ENCODE assay signal across 3 cellular contexts in genomic region chr11:120442031-120442430, GRCh38.
TF ChIP-seq lines count a peak whose summit lies in the region.

No MANE protein-coding gene starts in this region.

TF ChIP-seq in liver, 16 proteins besides CTCF, POLR2A, EP300 and RAD21:
- TF ChIP-seq NR2F2 (IDR thresholded peaks at IDR 0.05), result no peak
- no peak for TF ChIP-seq ZBTB33 (IDR thresholded peaks at IDR 0.05)
- TF ChIP-seq, protein P1, sequence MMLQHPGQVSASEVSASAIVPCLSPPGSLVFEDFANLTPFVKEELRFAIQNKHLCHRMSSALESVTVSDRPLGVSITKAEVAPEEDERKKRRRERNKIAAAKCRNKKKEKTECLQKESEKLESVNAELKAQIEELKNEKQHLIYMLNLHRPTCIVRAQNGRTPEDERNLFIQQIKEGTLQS (IDR thresholded peaks at IDR 0.05), result no peak
- TF ChIP-seq FOXA1 (IDR thresholded peaks at IDR 0.05), result no peak
- no peak for TF ChIP-seq FOXA2 (IDR thresholded peaks at IDR 0.05)
- TF ChIP-seq RXRA (IDR thresholded peaks at IDR 0.05), result no peak
- TF ChIP-seq, protein P2, sequence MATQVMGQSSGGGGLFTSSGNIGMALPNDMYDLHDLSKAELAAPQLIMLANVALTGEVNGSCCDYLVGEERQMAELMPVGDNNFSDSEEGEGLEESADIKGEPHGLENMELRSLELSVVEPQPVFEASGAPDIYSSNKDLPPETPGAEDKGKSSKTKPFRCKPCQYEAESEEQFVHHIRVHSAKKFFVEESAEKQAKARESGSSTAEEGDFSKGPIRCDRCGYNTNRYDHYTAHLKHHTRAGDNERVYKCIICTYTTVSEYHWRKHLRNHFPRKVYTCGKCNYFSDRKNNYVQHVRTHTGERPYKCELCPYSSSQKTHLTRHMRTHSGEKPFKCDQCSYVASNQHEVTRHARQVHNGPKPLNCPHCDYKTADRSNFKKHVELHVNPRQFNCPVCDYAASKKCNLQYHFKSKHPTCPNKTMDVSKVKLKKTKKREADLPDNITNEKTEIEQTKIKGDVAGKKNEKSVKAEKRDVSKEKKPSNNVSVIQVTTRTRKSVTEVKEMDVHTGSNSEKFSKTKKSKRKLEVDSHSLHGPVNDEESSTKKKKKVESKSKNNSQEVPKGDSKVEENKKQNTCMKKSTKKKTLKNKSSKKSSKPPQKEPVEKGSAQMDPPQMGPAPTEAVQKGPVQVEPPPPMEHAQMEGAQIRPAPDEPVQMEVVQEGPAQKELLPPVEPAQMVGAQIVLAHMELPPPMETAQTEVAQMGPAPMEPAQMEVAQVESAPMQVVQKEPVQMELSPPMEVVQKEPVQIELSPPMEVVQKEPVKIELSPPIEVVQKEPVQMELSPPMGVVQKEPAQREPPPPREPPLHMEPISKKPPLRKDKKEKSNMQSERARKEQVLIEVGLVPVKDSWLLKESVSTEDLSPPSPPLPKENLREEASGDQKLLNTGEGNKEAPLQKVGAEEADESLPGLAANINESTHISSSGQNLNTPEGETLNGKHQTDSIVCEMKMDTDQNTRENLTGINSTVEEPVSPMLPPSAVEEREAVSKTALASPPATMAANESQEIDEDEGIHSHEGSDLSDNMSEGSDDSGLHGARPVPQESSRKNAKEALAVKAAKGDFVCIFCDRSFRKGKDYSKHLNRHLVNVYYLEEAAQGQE (IDR thresholded peaks at IDR 0.05), result no peak
- TF ChIP-seq HNF4G (IDR thresholded peaks at IDR 0.05), result no peak
- TF ChIP-seq EGR1 (IDR thresholded peaks at IDR 0.05; ENCODE audit: low read depth in 2 of 2), result no peak
- TF ChIP-seq SP1 (IDR thresholded peaks at IDR 0.05), result no peak
- TF ChIP-seq, protein P3, sequence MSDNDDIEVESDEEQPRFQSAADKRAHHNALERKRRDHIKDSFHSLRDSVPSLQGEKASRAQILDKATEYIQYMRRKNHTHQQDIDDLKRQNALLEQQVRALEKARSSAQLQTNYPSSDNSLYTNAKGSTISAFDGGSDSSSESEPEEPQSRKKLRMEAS (IDR thresholded peaks at IDR 0.05), result no peak
- no peak for TF ChIP-seq HNF4A (conservative IDR thresholded peaks at IDR 0.05)
- no peak for TF ChIP-seq YY1 (IDR thresholded peaks at IDR 0.05)
- TF ChIP-seq GABPA (IDR thresholded peaks at IDR 0.05 in 1 of 2, conservative IDR thresholded peaks at IDR 0.05 in 1 of 2), result no peak
- TF ChIP-seq JUND (IDR thresholded peaks at IDR 0.05), result no peak
- no peak for TF ChIP-seq TAF1 (conservative IDR thresholded peaks at IDR 0.05)

TF ChIP-seq in HepG2, 621 proteins besides CTCF, POLR2A, EP300 and RAD21:
- TF ChIP-seq, protein P1 (CRISPR knock-in tag; IDR thresholded peaks at IDR 0.05), result no peak
- TF ChIP-seq ZNF781 (CRISPR knock-in tag; IDR thresholded peaks at IDR 0.05; ENCODE audit: borderline replicate concordance, not compliant biosample characterization), result no peak
- TF ChIP-seq ETV6 (CRISPR knock-in tag; conservative IDR thresholded peaks at IDR 0.05), result no peak
- TF ChIP-seq ZNF7 (CRISPR knock-in tag; IDR thresholded peaks at IDR 0.05), result no peak
- TF ChIP-seq ZNF232 (CRISPR knock-in tag; IDR thresholded peaks at IDR 0.05; ENCODE audit: borderline replicate concordance), result no peak
- TF ChIP-seq, protein P4, sequence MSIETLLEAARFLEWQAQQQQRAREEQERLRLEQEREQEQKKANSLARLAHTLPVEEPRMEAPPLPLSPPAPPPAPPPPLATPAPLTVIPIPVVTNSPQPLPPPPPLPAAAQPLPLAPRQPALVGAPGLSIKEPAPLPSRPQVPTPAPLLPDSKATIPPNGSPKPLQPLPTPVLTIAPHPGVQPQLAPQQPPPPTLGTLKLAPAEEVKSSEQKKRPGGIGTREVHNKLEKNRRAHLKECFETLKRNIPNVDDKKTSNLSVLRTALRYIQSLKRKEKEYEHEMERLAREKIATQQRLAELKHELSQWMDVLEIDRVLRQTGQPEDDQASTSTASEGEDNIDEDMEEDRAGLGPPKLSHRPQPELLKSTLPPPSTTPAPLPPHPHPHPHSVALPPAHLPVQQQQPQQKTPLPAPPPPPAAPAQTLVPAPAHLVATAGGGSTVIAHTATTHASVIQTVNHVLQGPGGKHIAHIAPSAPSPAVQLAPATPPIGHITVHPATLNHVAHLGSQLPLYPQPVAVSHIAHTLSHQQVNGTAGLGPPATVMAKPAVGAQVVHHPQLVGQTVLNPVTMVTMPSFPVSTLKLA (IDR thresholded peaks at IDR 0.05), result no peak
- no peak for TF ChIP-seq ZNF782 (CRISPR knock-in tag; IDR thresholded peaks at IDR 0.05; ENCODE audit: borderline replicate concordance)
- no peak for TF ChIP-seq TFDP1 (CRISPR knock-in tag; IDR thresholded peaks at IDR 0.05; ENCODE audit: borderline replicate concordance)

TF ChIP-seq in GM12878, 131 proteins besides CTCF, POLR2A, EP300 and RAD21:
- TF ChIP-seq TBL1XR1 (IDR thresholded peaks at IDR 0.05; ENCODE audit: low read depth, low read length) (no peak), ZNF217 (IDR thresholded peaks at IDR 0.05) (no peak), BHLHE40 (IDR thresholded peaks at IDR 0.05; ENCODE audit: borderline replicate concordance in 1 of 2, low read depth in 2 of 2, low read length in 1 of 2) (no peak), DPF2 (IDR thresholded peaks at IDR 0.05) (no peak), MYB (IDR thresholded peaks at IDR 0.05; ENCODE audit: borderline replicate concordance, low read depth, low read length) (no peak)
- TF ChIP-seq, protein P1 (IDR thresholded peaks at IDR 0.05; ENCODE audit: borderline replicate concordance, extremely low read depth, low read depth, low read length), result no peak
